16 cellular contexts compared by ENCODE assay signal in genomic region chrX:130682990-130683389, GRCh38.
DNase-seq lines count a peak whose midpoint lies in the region; TF ChIP-seq lines count a peak whose summit lies in the region.
"Had no signal": no experiment of that assay in that cellular context is flagged by ENCODE, and none has a peak within 500 bp of the region (broad histone marks: within the 10 kb centered on the region; RNA-seq: fewer than 3 reads in every experiment).

No MANE protein-coding gene starts in this region.

- H3K27me3 Mint-ChIP-seq in HFFc6 (ENCODE audit: insufficient read depth) = no peaks in the 10 kb centered on the region; the same call in 1 of the 2 replicates
- no peaks in the 10 kb centered on the region for H3K27me3 Mint-ChIP-seq in activated CD4-positive, alpha-beta memory T cell treated with anti-CD3 and anti-CD28 coated beads, Interleukin-2, amount 10 ng/mL, durations not matched to agents 7 days and 5 days
- H3K27me3 Mint-ChIP-seq: activated naive CD8-positive, alpha-beta T cell treated with anti-CD3 and anti-CD28 coated beads, Interleukin-2, amount 50 U/mL, for 24 hours had no signal

- POLR2A ChIA-PET in activated CD4-positive, alpha-beta memory T cell treated with anti-CD3 and anti-CD28 coated beads, Interleukin-2, amount 10 ng/mL, durations not matched to agents 7 days and 5 days (lab: Charles Lee) = no interaction called here

- no peak for TF ChIP-seq CTCF in HFFc6 (IDR thresholded peaks at IDR 0.05)

- H3K27ac Mint-ChIP-seq in HFFc6 = peak overlapping the region; percentile 83
- no peak overlapping the region for H3K27ac Mint-ChIP-seq in activated CD4-positive, alpha-beta memory T cell treated with anti-CD3 and anti-CD28 coated beads, Interleukin-2, amount 10 ng/mL, durations not matched to agents 7 days and 5 days
- H3K27ac Mint-ChIP-seq: activated naive CD8-positive, alpha-beta T cell treated with anti-CD3 and anti-CD28 coated beads, Interleukin-2, amount 50 U/mL, for 24 hours; stimulated activated effector memory CD8-positive, alpha-beta T cell treated with anti-CD3 and anti-CD28 coated beads, Interleukin-12 subunit alpha, Interleukin-12 subunit beta, amount 100 ng/mL, for 72 hours had no signal

- H3K9me3 Mint-ChIP-seq in HFFc6 = 0 out of 2 replicates have a peak, but pooled peaks cover 3% of the 10 kb centered on the region
- H3K9me3 Mint-ChIP-seq in activated CD4-positive, alpha-beta memory T cell treated with anti-CD3 and anti-CD28 coated beads, Interleukin-2, amount 10 ng/mL, durations not matched to agents 7 days and 5 days = no peaks in the 10 kb centered on the region
- H3K9me3 Mint-ChIP-seq: activated naive CD8-positive, alpha-beta T cell treated with anti-CD3 and anti-CD28 coated beads, Interleukin-2, amount 50 U/mL, for 24 hours; stimulated activated effector memory CD8-positive, alpha-beta T cell treated with anti-CD3 and anti-CD28 coated beads, Interleukin-12 subunit alpha, Interleukin-12 subunit beta, amount 100 ng/mL, for 72 hours had no signal

- peak; percentile 24 for DNase-seq in AG08395 (ENCODE audit: low spot score)
- peak; percentile 62 for DNase-seq in HFFc6
- DNase-seq in astrocyte of the hippocampus (ENCODE audit: low read depth, low spot score) = peak; percentile 37
- peak; percentile 29 for DNase-seq in kidney tubule cell (ENCODE audit: low spot score)
- no peak for DNase-seq in activated gamma-delta T cell (lab: John Stamatoyannopoulos, UW)
- DNase-seq in NCI-H1417 (lab: John Stamatoyannopoulos, UW) = no peak
- DNase-seq in activated CD4-positive, alpha-beta T cell treated with anti-CD3 and anti-CD28 coated beads, Interleukin-2, amount 50 U/mL, for 4 hours = no peak
- no peak for DNase-seq in activated CD4-positive, alpha-beta memory T cell treated with anti-CD3 and anti-CD28 coated beads, Interleukin-2, amount 10 ng/mL, durations not matched to agents 7 days and 5 days
- DNase-seq: activated CD4-positive, alpha-beta T cell treated with anti-CD3 and anti-CD28 coated beads, Interleukin-2, amount 50 U/mL, for 1 hour; activated naive CD8-positive, alpha-beta T cell treated with anti-CD3 and anti-CD28 coated beads, Interleukin-2, amount 50 U/mL, for 24 hours; kidney; mucosa of descending colon; NCI-H1092; SIG-M5; T1000 had no signal

- CTCF ChIA-PET in activated CD4-positive, alpha-beta memory T cell treated with anti-CD3 and anti-CD28 coated beads, Interleukin-2, amount 10 ng/mL, durations not matched to agents 7 days and 5 days (lab: Charles Lee) = no interaction called here

- H3K4me1 Mint-ChIP-seq in HFFc6 (ENCODE audit: low read depth) = peaks cover 26% of the 10 kb centered on the region
- no peaks in the 10 kb centered on the region for H3K4me1 Mint-ChIP-seq in activated CD4-positive, alpha-beta memory T cell treated with anti-CD3 and anti-CD28 coated beads, Interleukin-2, amount 10 ng/mL, durations not matched to agents 7 days and 5 days
- H3K4me1 Mint-ChIP-seq: activated naive CD8-positive, alpha-beta T cell treated with anti-CD3 and anti-CD28 coated beads, Interleukin-2, amount 50 U/mL, for 24 hours; stimulated activated effector memory CD8-positive, alpha-beta T cell treated with anti-CD3 and anti-CD28 coated beads, Interleukin-12 subunit alpha, Interleukin-12 subunit beta, amount 100 ng/mL, for 72 hours had no signal

- peaks cover 12% of the 10 kb centered on the region; the same call in 1 of the 2 replicates for H3K36me3 Mint-ChIP-seq in HFFc6 (ENCODE audit: low read depth)
- peaks cover 5% of the 10 kb centered on the region for H3K36me3 Mint-ChIP-seq in activated CD4-positive, alpha-beta memory T cell treated with anti-CD3 and anti-CD28 coated beads, Interleukin-2, amount 10 ng/mL, durations not matched to agents 7 days and 5 days (ENCODE audit: low read depth)

- peak overlapping the region; percentile 72 for H3K4me3 Mint-ChIP-seq in HFFc6
- H3K4me3 Mint-ChIP-seq in activated CD4-positive, alpha-beta memory T cell treated with anti-CD3 and anti-CD28 coated beads, Interleukin-2, amount 10 ng/mL, durations not matched to agents 7 days and 5 days = no peak overlapping the region
- H3K4me3 Mint-ChIP-seq: activated naive CD8-positive, alpha-beta T cell treated with anti-CD3 and anti-CD28 coated beads, Interleukin-2, amount 50 U/mL, for 24 hours; stimulated activated effector memory CD8-positive, alpha-beta T cell treated with anti-CD3 and anti-CD28 coated beads, Interleukin-12 subunit alpha, Interleukin-12 subunit beta, amount 100 ng/mL, for 72 hours had no signal

Comparison
In these comparisons a context has a peak if more than half of its experiments do, and no peak if none do; other contexts are left out.
1. DNase-seq: peak in AG08395 (single experiment), HFFc6 (single experiment), astrocyte of the hippocampus (single experiment) and kidney tubule cell (single experiment); none in activated gamma-delta T cell (single experiment), NCI-H1417 (0 of 3), activated CD4-positive, alpha-beta T cell treated with anti-CD3 and anti-CD28 coated beads, Interleukin-2, amount 50 U/mL, for 4 hours (0 of 2) and activated CD4-positive, alpha-beta memory T cell treated with anti-CD3 and anti-CD28 coated beads, Interleukin-2, amount 10 ng/mL, durations not matched to agents 7 days and 5 days (single experiment).